ENCODE assay signal across 8 cellular contexts in genomic region chr18:9613550-9614400, GRCh38. TPM values are rescaled to one million over a fixed set of nuclear protein-coding genes. Genes with fewer than 3 reads are reported as not detected.
DNase-seq lines count a peak whose midpoint lies in the region; TF ChIP-seq lines count a peak whose summit lies in the region.

No MANE protein-coding gene starts in this region.

- peaks cover 40% of the 10 kb centered on the region for H3K36me3 Mint-ChIP-seq in Calu3 (ENCODE audit: insufficient read depth, unreplicated experiment)

- CTCF ChIA-PET in Calu3 (lab: Charles Lee): no interaction called here
- CTCF ChIA-PET in SK-N-SH (lab: Yijun Ruan, JAX): interaction anchor here (1.3 kb wide), 1 partner anchor 300 kb away, joined by 3 read pairs; the partner anchor contains the start of gene VAPA

- H4K20me1 ChIP-seq in SK-N-SH (ENCODE audit: insufficient read depth): peaks cover 45% of the 10 kb centered on the region

- TF ChIP-seq EP300 in SK-N-SH (IDR thresholded peaks at IDR 0.05; ENCODE audit: borderline replicate concordance in 1 of 2, low read depth in 1 of 2, low read length in 1 of 2): no peak

- H3K79me2 ChIP-seq in SK-N-SH (ENCODE audit: insufficient read depth): peaks cover 63% of the 10 kb centered on the region

- H3K4me1 ChIP-seq in SK-N-SH (ENCODE audit: control insufficient read depth in 1 of 2, insufficient read depth in 2 of 2, low read depth in 1 of 2, low read length in 1 of 2) (peaks cover 19 to 28% of the 10 kb centered on the region in 2 experiments; a peak in 3 of 4 replicates), left ventricle myocardium inferior (peaks cover 63% of the 10 kb centered on the region), vagina (peaks cover 45% of the 10 kb centered on the region)

- peaks cover 33% of the 10 kb centered on the region for H3F3A ChIP-seq in SK-N-SH (replicated peaks; ENCODE audit: insufficient read depth)

- H3K27me3 Mint-ChIP-seq in Calu3 (ENCODE audit: unreplicated experiment): no peaks in the 10 kb centered on the region

- no peak overlapping the region for H2AFZ ChIP-seq in SK-N-SH (ENCODE audit: low read depth)

- peak overlapping the region; percentile 97 for H3K9ac ChIP-seq in SK-N-SH

- H3K4me3 ChIP-seq in SK-N-SH (ENCODE audit: low read depth in 2 of 2, low read length in 1 of 2) (peak overlapping the region; percentile 63 to 86), left ventricle myocardium inferior (peak overlapping the region; percentile 82), vagina (peak overlapping the region; percentile 91 to 97)

- H3K9me2 ChIP-seq in SK-N-SH: no peaks in the 10 kb centered on the region

- BruUV-seq in Calu3 (replicated peaks; lab: Mats Ljungman, UMichigan): no TSS peak

- no peak for TF ChIP-seq CTCF in Calu3 (IDR thresholded peaks at IDR 0.05; ENCODE audit: unreplicated experiment)
- TF ChIP-seq CTCF in GM20000 (IDR thresholded peaks at IDR 0.05; ENCODE audit: extremely low read depth, missing control alignments): no peak
- peak; percentile 13; the same call in 1 of the 2 replicates for TF ChIP-seq CTCF in SK-N-SH (IDR thresholded peaks at IDR 0.05)
- no peak for TF ChIP-seq CTCF in left ventricle myocardium inferior (IDR thresholded peaks at IDR 0.05; ENCODE audit: borderline replicate concordance)
- no peak for TF ChIP-seq CTCF in vagina (IDR thresholded peaks at IDR 0.05)

- peaks cover 9 to 22% of the 10 kb centered on the region in 2 experiments for H3K36me3 ChIP-seq in SK-N-SH (replicated peaks in 1 of 2; ENCODE audit: control insufficient read depth in 1 of 2, insufficient read depth in 2 of 2, low read length in 1 of 2)
- peaks cover 13% of the 10 kb centered on the region for H3K36me3 ChIP-seq in left ventricle myocardium inferior
- peaks cover 0 to 8% of the 10 kb centered on the region in 2 donors for H3K36me3 ChIP-seq in vagina

- peak overlapping the region; percentile 99 for H3K4me3 Mint-ChIP-seq in Calu3 (ENCODE audit: low read depth, unreplicated experiment)

- H3K4me2 ChIP-seq in SK-N-SH: peak overlapping the region; percentile 83

- DNase-seq in Calu3 (peak; percentile 69), GM20000 (ENCODE audit: low spot score) (peak; percentile 76), HT1080 (ENCODE audit: low read depth) (peak; percentile 54), SK-N-SH (peak; percentile 80), left ventricle myocardium inferior (peak; percentile 69), pons (ENCODE audit: low spot score) (peak; percentile 9), vagina (ENCODE audit: extremely low spot score in 2 of 2) (no peak)

- H3K27ac Mint-ChIP-seq in Calu3 (ENCODE audit: unreplicated experiment): peak overlapping the region; percentile 97

- no peaks in the 10 kb centered on the region for H3K9me3 ChIP-seq in SK-N-SH
- no peaks in the 10 kb centered on the region for H3K9me3 ChIP-seq in left ventricle myocardium inferior (replicated peaks)
- H3K9me3 ChIP-seq in vagina: no peaks in the 10 kb centered on the region

- H3K27ac ChIP-seq in SK-N-SH (ENCODE audit: low read depth in 2 of 2, low read length in 1 of 2): peak overlapping the region; percentile 88 to 93
- H3K27ac ChIP-seq in adipose tissue (ENCODE audit: low read depth, low read length): peak overlapping the region; percentile 83
- H3K27ac ChIP-seq in left ventricle myocardium inferior (replicated peaks): peak overlapping the region; percentile 99
- peak overlapping the region; percentile 99 for H3K27ac ChIP-seq in vagina

- no peaks in the 10 kb centered on the region for H3K27me3 ChIP-seq in SK-N-SH (ENCODE audit: insufficient read depth)
- no peaks in the 10 kb centered on the region for H3K27me3 ChIP-seq in left ventricle myocardium inferior (ENCODE audit: low read depth)
- no peaks in the 10 kb centered on the region for H3K27me3 ChIP-seq in vagina

- no peaks in the 10 kb centered on the region for H3K9me3 Mint-ChIP-seq in Calu3 (ENCODE audit: low read depth, unreplicated experiment)

- no peak; the same call in 1 of the 2 replicates for TF ChIP-seq RAD21 in SK-N-SH (IDR thresholded peaks at IDR 0.05; ENCODE audit: low read length)

- intact Hi-C loops in Calu3 (cut with micrococcal nuclease; ENCODE audit: unreplicated experiment): no loop called here
- intact Hi-C loops in left ventricle myocardium inferior (cut with micrococcal nuclease): no loop called here
- intact Hi-C loops in vagina (cut with DNase I): no loop called here

- POLR2A ChIA-PET in SK-N-SH (lab: Yijun Ruan, JAX): no interaction called here

- 0% methylated on average over 26 of the region's 78 CpGs for WGBS in SK-N-SH (ENCODE audit: low lambda C conversion rate)
- 0 to 1% (median 0%) methylated on average over 30 to 76 of the region's 78 CpGs for WGBS in adipose tissue, 3 donors

- no peak for TF ChIP-seq POLR2A in vagina (IDR thresholded peaks at IDR 0.05)

- peaks cover 49% of the 10 kb centered on the region for H3K4me1 Mint-ChIP-seq in Calu3 (ENCODE audit: low read depth, unreplicated experiment)

TF ChIP-seq in SK-N-SH, 30 proteins besides CTCF, POLR2A, EP300 and RAD21:
- TF ChIP-seq SMC3 (IDR thresholded peaks at IDR 0.05; ENCODE audit: low read depth, low read length) (peak; percentile 4; the same call in 1 of the 2 replicates), ELF1 (IDR thresholded peaks at IDR 0.05) (no peak), EZH2phosphoT487 (IDR thresholded peaks at IDR 0.05; ENCODE audit: borderline replicate concordance, low read depth) (no peak), CHD2 (IDR thresholded peaks at IDR 0.05; ENCODE audit: low read length, partially characterized antibody) (peak; percentile 12), TAF1 (IDR thresholded peaks at IDR 0.05; ENCODE audit: borderline replicate concordance, low read depth, low read length) (peak; percentile 38; the same call in 1 of the 2 replicates), SIN3A (IDR thresholded peaks at IDR 0.05; ENCODE audit: borderline replicate concordance, low read depth, low read length) (peak; percentile 65; the same call in 1 of the 2 replicates), GABPA (IDR thresholded peaks at IDR 0.05; ENCODE audit: low read depth) (no peak)
- TF ChIP-seq, protein P1, sequence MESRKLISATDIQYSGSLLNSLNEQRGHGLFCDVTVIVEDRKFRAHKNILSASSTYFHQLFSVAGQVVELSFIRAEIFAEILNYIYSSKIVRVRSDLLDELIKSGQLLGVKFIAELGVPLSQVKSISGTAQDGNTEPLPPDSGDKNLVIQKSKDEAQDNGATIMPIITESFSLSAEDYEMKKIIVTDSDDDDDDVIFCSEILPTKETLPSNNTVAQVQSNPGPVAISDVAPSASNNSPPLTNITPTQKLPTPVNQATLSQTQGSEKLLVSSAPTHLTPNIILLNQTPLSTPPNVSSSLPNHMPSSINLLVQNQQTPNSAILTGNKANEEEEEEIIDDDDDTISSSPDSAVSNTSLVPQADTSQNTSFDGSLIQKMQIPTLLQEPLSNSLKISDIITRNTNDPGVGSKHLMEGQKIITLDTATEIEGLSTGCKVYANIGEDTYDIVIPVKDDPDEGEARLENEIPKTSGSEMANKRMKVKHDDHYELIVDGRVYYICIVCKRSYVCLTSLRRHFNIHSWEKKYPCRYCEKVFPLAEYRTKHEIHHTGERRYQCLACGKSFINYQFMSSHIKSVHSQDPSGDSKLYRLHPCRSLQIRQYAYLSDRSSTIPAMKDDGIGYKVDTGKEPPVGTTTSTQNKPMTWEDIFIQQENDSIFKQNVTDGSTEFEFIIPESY (IDR thresholded peaks at IDR 0.05; ENCODE audit: borderline replicate concordance, low read depth): 0 out of 2 replicates have a peak, but pooled peaks have one; percentile 11
- TF ChIP-seq, protein P2, sequence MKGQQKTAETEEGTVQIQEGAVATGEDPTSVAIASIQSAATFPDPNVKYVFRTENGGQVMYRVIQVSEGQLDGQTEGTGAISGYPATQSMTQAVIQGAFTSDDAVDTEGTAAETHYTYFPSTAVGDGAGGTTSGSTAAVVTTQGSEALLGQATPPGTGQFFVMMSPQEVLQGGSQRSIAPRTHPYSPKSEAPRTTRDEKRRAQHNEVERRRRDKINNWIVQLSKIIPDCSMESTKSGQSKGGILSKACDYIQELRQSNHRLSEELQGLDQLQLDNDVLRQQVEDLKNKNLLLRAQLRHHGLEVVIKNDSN (IDR thresholded peaks at IDR 0.05; ENCODE audit: borderline replicate concordance, low read depth): no peak
- TF ChIP-seq, protein P3, sequence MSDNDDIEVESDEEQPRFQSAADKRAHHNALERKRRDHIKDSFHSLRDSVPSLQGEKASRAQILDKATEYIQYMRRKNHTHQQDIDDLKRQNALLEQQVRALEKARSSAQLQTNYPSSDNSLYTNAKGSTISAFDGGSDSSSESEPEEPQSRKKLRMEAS (IDR thresholded peaks at IDR 0.05; ENCODE audit: low read depth): peak; percentile 39
TF ChIP-seq in SK-N-SH: peak in this region for 6.

RNA-seq across cellular contexts. Expression of gene PPP4R1, which starts 0.6 kb away (rescaled TPM):
- total RNA-seq in Calu3 (2022): 110 and 115 TPM in 2 replicates
- 82.5 and 95.3 TPM in 2 replicates for total RNA-seq in HT1080 (2014; rRNA removed; shearing (Covaris generic))
- 48.9 and 55.2 TPM in 2 replicates for polyA plus RNA-seq in HT1080 (2015; cell fraction: cytosol; rRNA removed)
- 75.8 and 81.4 TPM in 2 replicates for polyA plus RNA-seq in HT1080 (2015; cell fraction: nucleus; rRNA removed)
- polyA plus RNA-seq in SK-N-SH (2012; rRNA removed): 53.4 and 84.4 TPM in 2 replicates
- 45.2 and 55.9 TPM in 2 replicates for polyA plus RNA-seq in SK-N-SH (2012; cell fraction: cytosol; rRNA removed)
- polyA plus RNA-seq in SK-N-SH (2012; cell fraction: nucleus; rRNA removed): 161 and 195 TPM in 2 replicates
- 10 to 100 TPM; 18.0 to 26.8 (median 24.6) TPM for polyA plus RNA-seq in adipose tissue
- total RNA-seq in left ventricle myocardium inferior: 53.5 TPM
- total RNA-seq in vagina: 127 TPM

Comparison
In these comparisons a context has a peak if more than half of its experiments do, and no peak if none do; other contexts are left out.
1. DNase-seq: peak in Calu3 (single experiment), GM20000 (single experiment), HT1080 (single experiment), SK-N-SH (single experiment), left ventricle myocardium inferior (single experiment) and pons (single experiment); none in vagina (0 of 2).
2. Peak in every context shown above with its lines, with median percentiles within 50 percentile points of each other: H3K27ac ChIP-seq and H3K4me3 ChIP-seq.